In the genomic region with DNA sequence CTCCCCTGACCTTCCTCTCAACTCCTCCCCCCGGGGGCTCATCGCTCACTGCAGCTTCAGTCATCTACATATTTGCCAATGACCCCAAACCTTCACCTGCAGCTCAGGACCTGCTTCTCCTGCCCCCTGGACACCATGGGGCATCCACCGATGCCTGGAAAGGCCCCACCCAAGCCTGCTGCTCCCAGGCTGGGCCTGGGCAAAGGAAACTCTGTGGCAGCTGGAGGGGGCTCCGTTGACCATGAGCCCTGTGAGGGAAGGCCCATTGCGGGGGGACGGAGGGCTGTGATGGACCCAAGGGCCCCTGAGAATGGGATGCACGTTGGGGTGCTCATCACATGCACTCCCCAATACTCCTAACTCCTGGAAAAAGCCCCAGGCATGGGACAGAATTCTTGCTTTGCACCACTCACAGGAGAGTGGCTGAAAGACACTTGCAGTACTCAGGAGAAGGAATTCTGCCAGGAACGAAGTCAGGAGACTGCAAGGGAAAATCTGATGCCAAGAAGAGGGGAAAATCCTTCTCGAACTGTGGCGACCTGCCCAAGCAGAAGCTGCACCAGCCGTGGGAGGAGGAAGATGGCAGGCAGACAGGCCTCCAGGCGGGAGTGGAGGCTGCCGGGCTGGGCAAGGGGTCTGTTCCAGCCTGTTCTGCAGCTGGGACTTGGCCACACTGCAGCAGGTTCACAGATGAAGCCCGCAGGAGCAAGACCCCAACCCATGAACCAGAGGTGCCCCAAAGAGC, we compare ENCODE assay signal across 1 cellular context.
TF ChIP-seq lines count a peak whose summit lies in the region.

No MANE protein-coding gene starts in this region.

TF ChIP-seq in HepG2, 621 proteins besides CTCF, POLR2A, EP300 and RAD21:
- TF ChIP-seq, protein P1, sequence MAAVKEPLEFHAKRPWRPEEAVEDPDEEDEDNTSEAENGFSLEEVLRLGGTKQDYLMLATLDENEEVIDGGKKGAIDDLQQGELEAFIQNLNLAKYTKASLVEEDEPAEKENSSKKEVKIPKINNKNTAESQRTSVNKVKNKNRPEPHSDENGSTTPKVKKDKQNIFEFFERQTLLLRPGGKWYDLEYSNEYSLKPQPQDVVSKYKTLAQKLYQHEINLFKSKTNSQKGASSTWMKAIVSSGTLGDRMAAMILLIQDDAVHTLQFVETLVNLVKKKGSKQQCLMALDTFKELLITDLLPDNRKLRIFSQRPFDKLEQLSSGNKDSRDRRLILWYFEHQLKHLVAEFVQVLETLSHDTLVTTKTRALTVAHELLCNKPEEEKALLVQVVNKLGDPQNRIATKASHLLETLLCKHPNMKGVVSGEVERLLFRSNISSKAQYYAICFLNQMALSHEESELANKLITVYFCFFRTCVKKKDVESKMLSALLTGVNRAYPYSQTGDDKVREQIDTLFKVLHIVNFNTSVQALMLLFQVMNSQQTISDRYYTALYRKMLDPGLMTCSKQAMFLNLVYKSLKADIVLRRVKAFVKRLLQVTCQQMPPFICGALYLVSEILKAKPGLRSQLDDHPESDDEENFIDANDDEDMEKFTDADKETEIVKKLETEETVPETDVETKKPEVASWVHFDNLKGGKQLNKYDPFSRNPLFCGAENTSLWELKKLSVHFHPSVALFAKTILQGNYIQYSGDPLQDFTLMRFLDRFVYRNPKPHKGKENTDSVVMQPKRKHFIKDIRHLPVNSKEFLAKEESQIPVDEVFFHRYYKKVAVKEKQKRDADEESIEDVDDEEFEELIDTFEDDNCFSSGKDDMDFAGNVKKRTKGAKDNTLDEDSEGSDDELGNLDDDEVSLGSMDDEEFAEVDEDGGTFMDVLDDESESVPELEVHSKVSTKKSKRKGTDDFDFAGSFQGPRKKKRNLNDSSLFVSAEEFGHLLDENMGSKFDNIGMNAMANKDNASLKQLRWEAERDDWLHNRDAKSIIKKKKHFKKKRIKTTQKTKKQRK (IDR thresholded peaks at IDR 0.05; ENCODE audit: low read length), result no peak
- TF ChIP-seq ZNF326 (CRISPR knock-in tag; IDR thresholded peaks at IDR 0.05; ENCODE audit: borderline replicate concordance), result no peak
- TF ChIP-seq ZNF75D (CRISPR knock-in tag; IDR thresholded peaks at IDR 0.05; ENCODE audit: borderline replicate concordance), result no peak
- no peak for TF ChIP-seq HOXA3 (CRISPR knock-in tag; IDR thresholded peaks at IDR 0.05)
- TF ChIP-seq ZFX (CRISPR knock-in tag; IDR thresholded peaks at IDR 0.05; ENCODE audit: low read depth), result no peak
- TF ChIP-seq, protein P2, sequence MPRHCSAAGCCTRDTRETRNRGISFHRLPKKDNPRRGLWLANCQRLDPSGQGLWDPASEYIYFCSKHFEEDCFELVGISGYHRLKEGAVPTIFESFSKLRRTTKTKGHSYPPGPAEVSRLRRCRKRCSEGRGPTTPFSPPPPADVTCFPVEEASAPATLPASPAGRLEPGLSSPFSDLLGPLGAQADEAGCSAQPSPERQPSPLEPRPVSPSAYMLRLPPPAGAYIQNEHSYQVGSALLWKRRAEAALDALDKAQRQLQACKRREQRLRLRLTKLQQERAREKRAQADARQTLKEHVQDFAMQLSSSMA (CRISPR knock-in tag; IDR thresholded peaks at IDR 0.05), result no peak
- no peak for TF ChIP-seq SCMH1 (CRISPR knock-in tag; IDR thresholded peaks at IDR 0.05; ENCODE audit: borderline replicate concordance)
- TF ChIP-seq MXD4 (CRISPR knock-in tag; IDR thresholded peaks at IDR 0.05), result no peak
- no peak for TF ChIP-seq BRD4 (CRISPR knock-in tag; IDR thresholded peaks at IDR 0.05)
- TF ChIP-seq HHEX (CRISPR knock-in tag; IDR thresholded peaks at IDR 0.05), result no peak
- TF ChIP-seq, protein P3, sequence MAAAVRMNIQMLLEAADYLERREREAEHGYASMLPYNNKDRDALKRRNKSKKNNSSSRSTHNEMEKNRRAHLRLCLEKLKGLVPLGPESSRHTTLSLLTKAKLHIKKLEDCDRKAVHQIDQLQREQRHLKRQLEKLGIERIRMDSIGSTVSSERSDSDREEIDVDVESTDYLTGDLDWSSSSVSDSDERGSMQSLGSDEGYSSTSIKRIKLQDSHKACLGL (CRISPR knock-in tag; IDR thresholded peaks at IDR 0.05), result no peak
- TF ChIP-seq, protein P4, sequence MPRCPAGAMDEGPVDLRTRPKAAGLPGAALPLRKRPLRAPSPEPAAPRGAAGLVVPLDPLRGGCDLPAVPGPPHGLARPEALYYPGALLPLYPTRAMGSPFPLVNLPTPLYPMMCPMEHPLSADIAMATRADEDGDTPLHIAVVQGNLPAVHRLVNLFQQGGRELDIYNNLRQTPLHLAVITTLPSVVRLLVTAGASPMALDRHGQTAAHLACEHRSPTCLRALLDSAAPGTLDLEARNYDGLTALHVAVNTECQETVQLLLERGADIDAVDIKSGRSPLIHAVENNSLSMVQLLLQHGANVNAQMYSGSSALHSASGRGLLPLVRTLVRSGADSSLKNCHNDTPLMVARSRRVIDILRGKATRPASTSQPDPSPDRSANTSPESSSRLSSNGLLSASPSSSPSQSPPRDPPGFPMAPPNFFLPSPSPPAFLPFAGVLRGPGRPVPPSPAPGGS (CRISPR knock-in tag; IDR thresholded peaks at IDR 0.05), result no peak
- no peak for TF ChIP-seq ZNF766 (CRISPR knock-in tag; IDR thresholded peaks at IDR 0.05; ENCODE audit: borderline replicate concordance)
- no peak for TF ChIP-seq PHF20 (CRISPR knock-in tag; IDR thresholded peaks at IDR 0.05)
- TF ChIP-seq SOX5 (CRISPR knock-in tag; IDR thresholded peaks at IDR 0.05; ENCODE audit: borderline replicate concordance), result no peak
